Comparison of ENCODE assay signal across 8 cellular contexts in genomic region chr5:173057062-173057924, GRCh38. TPM values are rescaled to one million over a fixed set of nuclear protein-coding genes. Genes with fewer than 3 reads are reported as not detected.
A peak's percentile ranks its signal among the peaks of the same experiment; 100 is the strongest.
DNase-seq lines count a peak whose midpoint lies in the region; ATAC-seq and TF ChIP-seq lines count a peak whose summit lies in the region.

No MANE protein-coding gene starts in this region.

- BruUV-seq in IMR-90 (replicated peaks; lab: Mats Ljungman, UMichigan) (TSS peak; percentile 40), OCI-LY7 (replicated peaks; lab: Mats Ljungman, UMichigan) (TSS peak; percentile 73)

- peaks cover 4% of the 10 kb centered on the region; the same call in 1 of the 2 replicates for H3K36me3 ChIP-seq in IMR-90 (ENCODE audit: control insufficient read depth, insufficient read depth, low read length)
- H3K36me3 ChIP-seq in OCI-LY7 (ENCODE audit: insufficient read depth, low read length): no peaks in the 10 kb centered on the region
- no peaks in the 10 kb centered on the region for H3K36me3 ChIP-seq in mucosa of descending colon (ENCODE audit: low read depth)

- peak overlapping the region; percentile 99 for H4K5ac ChIP-seq in IMR-90 (ENCODE audit: low read depth, low read length)

- peak overlapping the region; percentile 84 for H3K23ac ChIP-seq in IMR-90 (ENCODE audit: low read depth, low read length)

- dilution Hi-C loops in IMR-90 (cut with HindIII; ENCODE audit: low sequenced_read_pairs, unreplicated experiment): no loop called here

- H2BK5ac ChIP-seq in IMR-90 (ENCODE audit: low read depth, low read length, poor library complexity, severe bottlenecking): peak overlapping the region; percentile 97

- H4K20me1 ChIP-seq in IMR-90 (ENCODE audit: insufficient read depth, low read length) (no peaks in the 10 kb centered on the region), OCI-LY7 (ENCODE audit: insufficient read depth, low read length) (no peaks in the 10 kb centered on the region)

- intact Hi-C loops in IMR-90 (cut with micrococcal nuclease) (loop anchor here (1.0 to 5.0 kb wide), 4 partner anchors 37 to 345 kb away; no protein-coding TSS in a partner anchor), OCI-LY7 (cut with micrococcal nuclease; ENCODE audit: unreplicated experiment) (loop anchor here (1.0 to 5.0 kb wide), 2 partner anchors 87 to 285 kb away; partner anchors contain the start of genes BNIP1 and DUSP1), mucosa of descending colon (cut with DNase I, micrococcal nuclease) (loop anchor here in 1 of 2 donors (2.0 kb wide), 1 partner anchor 74 kb away; the partner anchor contains the start of gene ATP6V0E1)

- peak; percentile 38; the same call in 1 of the 2 replicates for TF ChIP-seq POLR2A in IMR-90 (IDR thresholded peaks at IDR 0.05; ENCODE audit: low read depth, low read length)

- H3K79me2 ChIP-seq in OCI-LY7 (ENCODE audit: insufficient read depth, low read depth, low read length): peaks cover 20% of the 10 kb centered on the region; the same call in 1 of the 2 replicates

- peaks cover 7 to 17% of the 10 kb centered on the region in 2 experiments; a peak in 3 of 4 replicates for H3K79me1 ChIP-seq in IMR-90 (ENCODE audit: low read depth in 1 of 2, low read length in 2 of 2)

- H3K56ac ChIP-seq in IMR-90 (ENCODE audit: extremely low read depth, insufficient read depth, low read length): peak overlapping the region; percentile 95

- no peaks in the 10 kb centered on the region for H3K27me3 ChIP-seq in IMR-90 (ENCODE audit: control insufficient read depth, insufficient read depth, low read length)

- whole genome bisulfite sequencing in IMR-90 (ENCODE audit: extremely low coverage in 2 of 2, insufficient read length in 1 of 2), 2 experiments: 0% methylated on average over 18 of the region's 38 CpGs; no CpG with 5 or more reads in 1 of the 2 experiments

- no peaks in the 10 kb centered on the region; the same call in 1 of the 2 replicates for H3K4me1 ChIP-seq in IMR-90 (ENCODE audit: control insufficient read depth, insufficient read depth, low read length)
- H3K4me1 ChIP-seq in OCI-LY7 (ENCODE audit: insufficient read depth, low read length, poor library complexity, severe bottlenecking): peaks cover 40% of the 10 kb centered on the region
- peaks cover 17% of the 10 kb centered on the region for H3K4me1 ChIP-seq in mucosa of descending colon (ENCODE audit: low read depth)

- peak overlapping the region; percentile 52 to 92 for H4K8ac ChIP-seq in IMR-90 (ENCODE audit: low read depth in 2 of 2, low read length in 2 of 2)

- peak; percentile 95 for DNase-seq in DMS114 treated with DMSO at 0.1 percent for 48 hours (lab: John Stamatoyannopoulos, UW; ENCODE audit: unreplicated experiment)
- peak; percentile 97 for DNase-seq in IMR-90
- peak; percentile 98 for DNase-seq in OCI-LY7 (ENCODE audit: low spot score)
- peak; percentile 98 for DNase-seq in activated T-cell treated with anti-CD3 and anti-CD28 coated beads for 4 hours
- peak; percentile 99 for DNase-seq in epithelial cell of esophagus (ENCODE audit: low read depth)
- peak; percentile 99 for DNase-seq in mucosa of descending colon
- DNase-seq in stimulated activated CD8-positive, alpha-beta memory T cell treated with anti-CD3 and anti-CD28 coated beads, Interleukin-4, amount 100 ng/mL, for 1 hour (ENCODE audit: low read depth in 2 of 2, low spot score in 1 of 2): peak; percentile 97 to 98

- peak overlapping the region; percentile 68; the same call in 1 of the 2 replicates for H2AK5ac ChIP-seq in IMR-90 (ENCODE audit: low read depth, low read length)

- H3K4ac ChIP-seq in IMR-90 (ENCODE audit: low read depth, low read length): peak overlapping the region; percentile 88

- CTCF ChIA-PET in IMR-90 (lab: Yijun Ruan, JAX) (interaction anchor here (0.6 to 1.1 kb wide), 5 partner anchors 47 to 357 kb away, joined by 3 to 7 read pairs (median 5); no protein-coding TSS in a partner anchor), OCI-LY7 (lab: Charles Lee; ENCODE audit: unreplicated experiment) (interaction anchor here (0.6 to 1.4 kb wide), 5 partner anchors 23 to 285 kb away, joined by 3 to 11 read pairs (median 5); partner anchors contain the start of gene ATP6V0E1)

- H3K9ac ChIP-seq in IMR-90 (ENCODE audit: low read depth, low read length): peak overlapping the region; percentile 99

- peak overlapping the region; percentile 93 for H3K14ac ChIP-seq in IMR-90 (replicated peaks; ENCODE audit: low read depth, low read length)

- peak overlapping the region; percentile 92 for H4K91ac ChIP-seq in IMR-90 (ENCODE audit: insufficient read depth, low read depth, low read length)

- H2AFZ ChIP-seq in IMR-90 (replicated peaks; ENCODE audit: low read length, poor library complexity) (peak overlapping the region; percentile 96), OCI-LY7 (ENCODE audit: low read length) (peak overlapping the region; percentile 74; the same call in 1 of the 2 replicates)

- H3K9me2 ChIP-seq in OCI-LY7 (ENCODE audit: insufficient read depth, low read length): no peaks in the 10 kb centered on the region

- peak overlapping the region; percentile 95 for H2AK9ac ChIP-seq in IMR-90 (replicated peaks; ENCODE audit: low read depth, low read length, poor library complexity)

- H3K4me2 ChIP-seq in IMR-90 (ENCODE audit: low read depth, low read length): peak overlapping the region; percentile 96
- H3K4me2 ChIP-seq in OCI-LY7 (ENCODE audit: low read length): peak overlapping the region; percentile 91

- H3K27ac ChIP-seq in IMR-90 (ENCODE audit: insufficient read depth, low read length): peak overlapping the region; percentile 90
- peak overlapping the region; percentile 83 for H3K27ac ChIP-seq in OCI-LY7 (ENCODE audit: low read depth, low read length, poor library complexity, severe bottlenecking)

- H3K18ac ChIP-seq in IMR-90 (ENCODE audit: low read depth, low read length): peak overlapping the region; percentile 98

- H3K4me3 ChIP-seq in IMR-90 (ENCODE audit: insufficient read depth, low read depth, low read length) (peak overlapping the region; percentile 97), OCI-LY7 (ENCODE audit: low read depth, low read length, poor library complexity, severe bottlenecking) (peak overlapping the region; percentile 89), epithelial cell of esophagus (ENCODE audit: low read length) (peak overlapping the region; percentile 55), mucosa of descending colon (peak overlapping the region; percentile 100)

- 0 out of 2 replicates have a peak, but pooled peaks cover 3% of the 10 kb centered on the region for H3K9me1 ChIP-seq in IMR-90 (ENCODE audit: insufficient read depth, low read length)

- peak overlapping the region; percentile 56 for H2BK120ac ChIP-seq in IMR-90 (ENCODE audit: low read depth, low read length)

- peak; percentile 82 for ATAC-seq in GM21529 (IDR thresholded peaks at IDR 0.05; ENCODE audit: unreplicated experiment)
- ATAC-seq in IMR-90 (ENCODE audit: low read depth): peak; percentile 87
- ATAC-seq in mucosa of descending colon: peak; percentile 91

- peak overlapping the region; percentile 46; the same call in 1 of the 3 replicates for H2BK15ac ChIP-seq in IMR-90 (ENCODE audit: low read depth, low read length)

- in situ Hi-C loops in IMR-90 (cut with MboI; ENCODE audit: low sequenced_read_pairs): no loop called here

- 0 out of 2 replicates have a peak overlapping the region, but pooled peaks have one; percentile 3 for H2BK20ac ChIP-seq in IMR-90 (ENCODE audit: low read depth, low read length)

- 0 out of 2 replicates have a peak, but pooled peaks have one; percentile 14 for TF ChIP-seq CTCF in IMR-90 (conservative IDR thresholded peaks at IDR 0.05; ENCODE audit: low read depth, low read length)
- no peak for TF ChIP-seq CTCF in OCI-LY7 (conservative IDR thresholded peaks at IDR 0.05; ENCODE audit: low read length)
- TF ChIP-seq CTCF in epithelial cell of esophagus (IDR thresholded peaks at IDR 0.05; ENCODE audit: insufficient read depth, low read depth, low read length, missing control alignments): peak; percentile 25
- TF ChIP-seq CTCF in mucosa of descending colon (IDR thresholded peaks at IDR 0.05): no peak

- POLR2A ChIA-PET in IMR-90 (lab: Charles Lee; ENCODE audit: unreplicated experiment): interaction anchor here (0.5 to 1.0 kb wide), 7 partner anchors 58 to 488 kb away, joined by 3 to 7 read pairs (median 6); partner anchors contain the start of gene ATP6V0E1
- POLR2A ChIA-PET in OCI-LY7 (lab: Charles Lee): interaction anchor here (0.6 to 3.9 kb wide), 15 partner anchors 8 to 289 kb away, joined by 3 to 25 read pairs (median 4); partner anchors contain the start of gene ATP6V0E1

- TF ChIP-seq RAD21 in IMR-90 (IDR thresholded peaks at IDR 0.05; ENCODE audit: low read length): no peak

- H3K9me3 ChIP-seq in IMR-90 (ENCODE audit: control insufficient read depth, insufficient read depth, low read length) (no peaks in the 10 kb centered on the region), OCI-LY7 (ENCODE audit: low read length) (no peaks in the 10 kb centered on the region), mucosa of descending colon (no peaks in the 10 kb centered on the region)

TF ChIP-seq in IMR-90, 13 proteins besides CTCF, POLR2A, EP300 and RAD21:
- TF ChIP-seq MAZ (IDR thresholded peaks at IDR 0.05; ENCODE audit: borderline replicate concordance, low read depth, low read length) (peak; percentile 62; the same call in 1 of the 2 replicates), USF2 (IDR thresholded peaks at IDR 0.05; ENCODE audit: low read depth, low read length) (no peak), FOS (IDR thresholded peaks at IDR 0.05; ENCODE audit: low read depth, low read length) (peak; percentile 71; the same call in 1 of the 2 replicates)

RNA-seq across cellular contexts. Expression of gene CREBRF, which starts 1.1 kb away (rescaled TPM):
- total RNA-seq in IMR-90 (2012; rRNA removed) (11.1 and 16.1 TPM in 2 replicates), OCI-LY7 (2022) (12.1 and 14.5 TPM in 2 replicates), mucosa of descending colon (10 to 100 TPM; 16.2 to 59.3 (median 27.0) TPM)
- 3.0 and 3.2 TPM in 2 replicates for polyA plus RNA-seq in IMR-90 (2012; rRNA removed)
- polyA plus RNA-seq in IMR-90 (2012; cell fraction: cytosol; rRNA removed): 0.56 and 0.80 TPM in 2 replicates
- polyA plus RNA-seq in IMR-90 (2012; cell fraction: nucleus; rRNA removed; ENCODE audit: low replicate concordance): 1.5 and 18.2 TPM in 2 replicates
- 12.5 and 17.4 TPM in 2 replicates for total RNA-seq in OCI-LY7 (2014; rRNA removed; shearing (Covaris generic))

Comparison
In these comparisons a context has a peak if more than half of its experiments do, and no peak if none do; other contexts are left out.
1. Peak in every context shown above with its lines: DNase-seq, ATAC-seq, H3K4me3 ChIP-seq and H3K27ac ChIP-seq.
2. CTCF ChIP-seq: peak in IMR-90 (single experiment) and epithelial cell of esophagus (single experiment); none in OCI-LY7 (single experiment) and mucosa of descending colon (single experiment).